ENCODE assay signal across 7 cellular contexts in genomic region chr2:20326163-20326780, GRCh38. TPM values are rescaled to one million over a fixed set of nuclear protein-coding genes. Genes with fewer than 3 reads are reported as not detected.
DNase-seq lines count a peak whose midpoint lies in the region; ATAC-seq, FAIRE-seq and TF ChIP-seq lines count a peak whose summit lies in the region.

No MANE protein-coding gene starts in this region.

- FAIRE-seq in G401.6 (lab: Jason Lieb, UNC), result peak; percentile 95
- FAIRE-seq in H54 (lab: Jason Lieb, UNC), result peak; percentile 95

- peak; percentile 68 for ATAC-seq in lung (ENCODE audit: insufficient read depth, low FRiP score)

- H3K36me3 ChIP-seq in lung (ENCODE audit: control insufficient read depth in 2 of 2, insufficient read depth in 2 of 2, low read length in 2 of 2), result peaks cover 5 to 9% of the 10 kb centered on the region in 2 donors

- TF ChIP-seq CTCF in coronary artery (IDR thresholded peaks at IDR 0.05) (peak; percentile 21), lung (IDR thresholded peaks at IDR 0.05; ENCODE audit: control extremely low read depth, extremely low read depth) (peak; percentile 38)

- H3K27ac ChIP-seq in coronary artery (no peak overlapping the region), lung (ENCODE audit: low read depth in 1 of 2, low read length in 1 of 2) (no peak overlapping the region)

- 56 to 67% methylated on average over 4 of the region's 4 CpGs for WGBS in lung, 2 donors

- no peaks in the 10 kb centered on the region for H3K9me3 ChIP-seq in lung (ENCODE audit: control insufficient read depth in 2 of 2, insufficient read depth in 1 of 2, low read length in 1 of 2)

- no peaks in the 10 kb centered on the region for H3K27me3 ChIP-seq in lung (ENCODE audit: control insufficient read depth, insufficient read depth)

- H3K4me1 ChIP-seq in lung (ENCODE audit: control insufficient read depth in 2 of 2, insufficient read depth in 2 of 2, low read length in 2 of 2), result peaks cover 4 to 7% of the 10 kb centered on the region in 2 donors

- DNase-seq in H54 (ENCODE audit: insufficient read length, low spot score), result peak; percentile 12
- DNase-seq in NCI-H1092 treated with DMSO at 0.1 percent for 48 hours (lab: John Stamatoyannopoulos, UW), result peak; percentile 10
- DNase-seq in UCSD-AML1 (lab: John Stamatoyannopoulos, UW; ENCODE audit: unreplicated experiment), result peak; percentile 26
- DNase-seq in coronary artery (ENCODE audit: low spot score), result no peak
- DNase-seq in lung (ENCODE audit: low spot score), result no peak
- DNase-seq in stromal cell of bone marrow (ENCODE audit: low read depth), result peak; percentile 28

- H3K4me3 ChIP-seq in coronary artery (no peak overlapping the region), lung (no peak overlapping the region)

- no peak for TF ChIP-seq POLR2A in H54 (IDR thresholded peaks at IDR 0.05; ENCODE audit: low read depth, low read length)

RNA-seq across cellular contexts. Expression of gene PUM2, which starts 24.4 kb away (rescaled TPM):
- 100 to 1,000 TPM in 1 of 2 donors, 10 to 100 TPM in 1; 72.5 to 145 TPM for total RNA-seq in lung
- 10 to 100 TPM; 27.4 to 29.5 TPM for polyA plus RNA-seq in lung

Comparison
In these comparisons a context has a peak if more than half of its experiments do, and no peak if none do; other contexts are left out.
1. DNase-seq: peak in H54 (single experiment), NCI-H1092 treated with DMSO at 0.1 percent for 48 hours (single experiment), UCSD-AML1 (single experiment) and stromal cell of bone marrow (single experiment); none in coronary artery (single experiment) and lung (single experiment).